ENCODE assay signal across 16 cellular contexts in the genomic region with DNA sequence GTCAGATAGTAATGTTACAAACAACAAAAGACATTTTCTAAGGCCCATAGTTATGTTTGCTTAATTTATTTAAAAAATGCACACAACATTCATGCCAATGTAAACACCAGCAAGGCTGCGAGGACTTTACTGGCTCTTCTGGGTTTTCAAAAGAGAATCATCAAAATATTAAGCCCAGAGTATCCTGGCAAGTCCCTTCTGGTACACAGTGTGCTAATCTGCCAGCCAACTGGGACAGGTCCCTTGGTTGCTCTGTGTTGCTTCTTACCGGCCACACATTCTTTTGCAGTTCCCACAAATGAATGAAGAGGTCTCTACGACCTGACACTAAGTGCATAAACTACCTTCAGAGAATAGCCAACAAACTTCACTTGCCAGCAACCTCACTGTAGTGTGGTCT. TPM values are rescaled to one million over a fixed set of nuclear protein-coding genes. Genes with fewer than 3 reads are reported as not detected.
A peak's percentile ranks its signal among the peaks of the same experiment; 100 is the strongest.
DNase-seq lines count a peak whose midpoint lies in the region; ATAC-seq and TF ChIP-seq lines count a peak whose summit lies in the region.
"Had no signal": no experiment of that assay in that cellular context is flagged by ENCODE, and none has a peak within 500 bp of the region (broad histone marks: within the 10 kb centered on the region; RNA-seq: fewer than 3 reads in every experiment).

No MANE protein-coding gene starts in this region.

- no peaks in the 10 kb centered on the region for H3K27me3 Mint-ChIP-seq in natural killer cell (ENCODE audit: low read depth in 2 of 2)
- no peaks in the 10 kb centered on the region for H3K27me3 Mint-ChIP-seq in natural killer cell treated with Interleukin-12 subunit alpha and Interleukin-12 subunit beta and Interleukin-15 and Interleukin-18, amount 100 ng/mL, for 72 hours
- no peaks in the 10 kb centered on the region for H3K27me3 Mint-ChIP-seq in activated naive CD4-positive, alpha-beta T cell treated with anti-CD3 and anti-CD28 coated beads, Interleukin-2, amount 10 ng/mL, durations not matched to agents 7 days and 5 days

- no peak overlapping the region for H3K4me3 Mint-ChIP-seq in natural killer cell
- H3K4me3 Mint-ChIP-seq in natural killer cell treated with Interleukin-12 subunit alpha and Interleukin-12 subunit beta and Interleukin-15 and Interleukin-18, amount 100 ng/mL, for 72 hours: no peak overlapping the region
- no peak overlapping the region for H3K4me3 Mint-ChIP-seq in activated naive CD4-positive, alpha-beta T cell treated with anti-CD3 and anti-CD28 coated beads, Interleukin-2, amount 10 ng/mL, durations not matched to agents 7 days and 5 days
- H3K4me3 Mint-ChIP-seq: nephron had no signal

- peak overlapping the region; percentile 70 to 95 for H3K27ac Mint-ChIP-seq in natural killer cell
- H3K27ac Mint-ChIP-seq in natural killer cell treated with Interleukin-12 subunit alpha and Interleukin-12 subunit beta and Interleukin-15 and Interleukin-18, amount 100 ng/mL, for 72 hours: no peak overlapping the region
- no peak overlapping the region for H3K27ac Mint-ChIP-seq in activated naive CD4-positive, alpha-beta T cell treated with anti-CD3 and anti-CD28 coated beads, Interleukin-2, amount 10 ng/mL, durations not matched to agents 7 days and 5 days
- H3K27ac Mint-ChIP-seq: nephron had no signal

- intact Hi-C loops in natural killer cell (cut with micrococcal nuclease): no loop called here

- H3K4me3 ChIP-seq in fibroblast of villous mesenchyme (ENCODE audit: low read depth, low read length): no peak overlapping the region

- H3K9me3 Mint-ChIP-seq in natural killer cell: no peaks in the 10 kb centered on the region
- H3K9me3 Mint-ChIP-seq in natural killer cell treated with Interleukin-12 subunit alpha and Interleukin-12 subunit beta and Interleukin-15 and Interleukin-18, amount 100 ng/mL, for 72 hours: no peaks in the 10 kb centered on the region
- H3K9me3 Mint-ChIP-seq in activated naive CD4-positive, alpha-beta T cell treated with anti-CD3 and anti-CD28 coated beads, Interleukin-2, amount 10 ng/mL, durations not matched to agents 7 days and 5 days: no peaks in the 10 kb centered on the region
- H3K9me3 Mint-ChIP-seq: nephron had no signal

- H3K4me1 Mint-ChIP-seq in natural killer cell: peaks cover 60 to 70% of the 10 kb centered on the region in 2 donors
- H3K4me1 Mint-ChIP-seq in natural killer cell treated with Interleukin-12 subunit alpha and Interleukin-12 subunit beta and Interleukin-15 and Interleukin-18, amount 100 ng/mL, for 72 hours (ENCODE audit: low read depth in 2 of 2): peaks cover 31 to 44% of the 10 kb centered on the region in 2 donors
- peaks cover 8% of the 10 kb centered on the region for H3K4me1 Mint-ChIP-seq in activated naive CD4-positive, alpha-beta T cell treated with anti-CD3 and anti-CD28 coated beads, Interleukin-2, amount 10 ng/mL, durations not matched to agents 7 days and 5 days

- ATAC-seq in natural killer cell (peak in 1 of 3 donors; percentile 31), GM18873 (IDR thresholded peaks at IDR 0.05; ENCODE audit: low FRiP score, unreplicated experiment) (no peak), HG02678 (IDR thresholded peaks at IDR 0.05; ENCODE audit: unreplicated experiment) (no peak)
- ATAC-seq in natural killer cell treated with Interleukin-12 subunit alpha and Interleukin-12 subunit beta and Interleukin-15 and Interleukin-18, amount 100 ng/mL, for 72 hours: no peak
- ATAC-seq: stimulated activated naive CD8-positive, alpha-beta T cell treated with anti-CD3 and anti-CD28 coated beads, Interleukin-15, Interleukin-2, amounts not matched to agents 100 U/mL and 50 U/mL, for 24 hours had no signal

- DNase-seq in natural killer cell (no peak), fibroblast of villous mesenchyme (ENCODE audit: low read depth) (peak; percentile 29), pons (ENCODE audit: low spot score) (peak; percentile 15), ecto neural progenitor cell (ENCODE audit: low spot score) (no peak)
- DNase-seq in natural killer cell treated with Interleukin-12 subunit alpha and Interleukin-12 subunit beta and Interleukin-15 and Interleukin-18, amount 100 ng/mL, for 72 hours (ENCODE audit: low spot score): no peak
- no peak for DNase-seq in activated naive CD4-positive, alpha-beta T cell treated with anti-CD3 and anti-CD28 coated beads, Interleukin-2, amount 10 ng/mL, durations not matched to agents 7 days and 5 days
- DNase-seq: activated T-cell treated with anti-CD3 and anti-CD28 coated beads, Interleukin-2, amount 50 U/mL, for 48 hours; KBM-7; kidney glomerular epithelial cell; NCI-H1694; stimulated activated naive CD8-positive, alpha-beta T cell treated with anti-CD3 and anti-CD28 coated beads, Interleukin-15, Interleukin-2, amounts not matched to agents 100 U/mL and 50 U/mL, for 24 hours had no signal

- no peak for TF ChIP-seq CTCF in natural killer cell (IDR thresholded peaks at IDR 0.05)
- TF ChIP-seq CTCF in fibroblast of villous mesenchyme (IDR thresholded peaks at IDR 0.05; ENCODE audit: insufficient read depth, low read depth, low read length): no peak

- no peaks in the 10 kb centered on the region for H3K36me3 Mint-ChIP-seq in natural killer cell
- no peaks in the 10 kb centered on the region for H3K36me3 Mint-ChIP-seq in natural killer cell treated with Interleukin-12 subunit alpha and Interleukin-12 subunit beta and Interleukin-15 and Interleukin-18, amount 100 ng/mL, for 72 hours
- H3K36me3 Mint-ChIP-seq in activated naive CD4-positive, alpha-beta T cell treated with anti-CD3 and anti-CD28 coated beads, Interleukin-2, amount 10 ng/mL, durations not matched to agents 7 days and 5 days: peaks cover 9% of the 10 kb centered on the region

- CTCF ChIA-PET in activated naive CD4-positive, alpha-beta T cell treated with anti-CD3 and anti-CD28 coated beads, Interleukin-2, amount 10 ng/mL, durations not matched to agents 7 days and 5 days (lab: Charles Lee): interaction anchor here (0.8 kb wide), 1 partner anchor 10 kb away, joined by 4 read pairs; no protein-coding TSS in a partner anchor

RNA-seq across cellular contexts. Expression of gene SPDEF, which starts 42.6 kb away (rescaled TPM):
- total RNA-seq in natural killer cell (under 1 TPM; 0.25 to 0.68 (median 0.45) TPM), fibroblast of villous mesenchyme (under 0.01 TPM in 2 replicates)
- total RNA-seq in natural killer cell treated with Interleukin-12 subunit alpha and Interleukin-12 subunit beta and Interleukin-15 and Interleukin-18, amount 100 ng/mL, for 72 hours: not detected
- total RNA-seq: glomerular endothelial cell; T-helper 1 cell treated with Interleukin-12 subunit alpha and Interleukin-12 subunit beta and Interleukin-4 antibody, amounts not matched to agents 30 ng/mL and 1 ng/mL, for 36 hours had no signal

Comparison
In these comparisons a context has a peak if more than half of its experiments do, and no peak if none do; other contexts are left out.
1. H3K27ac Mint-ChIP-seq: peak in natural killer cell (2 of 2); none in natural killer cell treated with Interleukin-12 subunit alpha and Interleukin-12 subunit beta and Interleukin-15 and Interleukin-18, amount 100 ng/mL, for 72 hours (0 of 2) and activated naive CD4-positive, alpha-beta T cell treated with anti-CD3 and anti-CD28 coated beads, Interleukin-2, amount 10 ng/mL, durations not matched to agents 7 days and 5 days (single experiment).
2. DNase-seq: peak in fibroblast of villous mesenchyme (single experiment) and pons (single experiment); none in natural killer cell (single experiment), natural killer cell treated with Interleukin-12 subunit alpha and Interleukin-12 subunit beta and Interleukin-15 and Interleukin-18, amount 100 ng/mL, for 72 hours (single experiment), activated naive CD4-positive, alpha-beta T cell treated with anti-CD3 and anti-CD28 coated beads, Interleukin-2, amount 10 ng/mL, durations not matched to agents 7 days and 5 days (single experiment) and ecto neural progenitor cell (single experiment).